In the genomic region with DNA sequence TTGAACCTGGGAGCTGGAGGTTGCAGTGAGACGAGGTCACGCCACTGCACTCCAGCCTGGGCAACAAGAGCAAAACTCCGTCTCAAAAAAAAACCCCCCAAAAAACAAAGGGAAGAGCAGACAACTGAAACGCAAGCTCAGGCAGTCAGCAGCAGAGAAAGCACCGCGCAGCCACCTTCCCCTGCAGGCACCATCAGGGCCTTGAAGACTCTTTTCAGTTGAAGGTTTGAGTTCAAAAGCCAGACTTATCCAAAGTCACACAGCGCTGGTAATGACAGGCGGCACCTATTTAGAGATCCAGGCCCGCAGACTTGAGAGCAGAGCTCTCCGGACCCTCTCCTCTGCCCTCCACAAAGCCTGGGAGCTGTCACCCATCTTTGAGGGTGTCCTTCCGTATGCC, we compare ENCODE assay signal across 22 cellular contexts. TPM values are rescaled to one million over a fixed set of nuclear protein-coding genes. Genes with fewer than 3 reads are reported as not detected.
A peak's percentile ranks its signal among the peaks of the same experiment; 100 is the strongest.
DNase-seq lines count a peak whose midpoint lies in the region; ATAC-seq and TF ChIP-seq lines count a peak whose summit lies in the region.
"Had no signal": no experiment of that assay in that cellular context is flagged by ENCODE, and none has a peak within 500 bp of the region (broad histone marks: within the 10 kb centered on the region; RNA-seq: fewer than 3 reads in every experiment).

No MANE protein-coding gene starts in this region.

- intact Hi-C loops in lower lobe of right lung (cut with DNase I) (no loop called here), gastrocnemius medialis (cut with DNase I; ENCODE audit: low total_unique reads) (loop anchor here (2.0 kb wide), 1 partner anchor 21 kb away; no protein-coding TSS in a partner anchor)

- peak overlapping the region; percentile 53 for H3K27ac ChIP-seq in RWPE1
- H3K27ac ChIP-seq in lower lobe of right lung = peak overlapping the region; percentile 37
- peak overlapping the region; percentile 79 to 100 (median 86) for H3K27ac ChIP-seq in gastrocnemius medialis

- TF ChIP-seq CTCF in RWPE1 (conservative IDR thresholded peaks at IDR 0.05; ENCODE audit: low read depth) (no peak), lower lobe of right lung (IDR thresholded peaks at IDR 0.05) (no peak), gastrocnemius medialis (IDR thresholded peaks at IDR 0.05 in 4 of 5, conservative IDR thresholded peaks at IDR 0.05 in 1 of 5) (no peak)

- in situ Hi-C loops in gastrocnemius medialis (cut with MboI; ENCODE audit: low sequenced_read_pairs in 4 of 4) = no loop called here

- H3K36me3 Mint-ChIP-seq in activated naive CD8-positive, alpha-beta T cell = no peaks in the 10 kb centered on the region
- H3K36me3 Mint-ChIP-seq in activated naive CD8-positive, alpha-beta T cell treated with anti-CD3 and anti-CD28 coated beads, Interleukin-2, amount 50 U/mL, for 24 hours (ENCODE audit: low read depth) = peaks cover 3% of the 10 kb centered on the region

- peaks cover 26% of the 10 kb centered on the region for H3K4me1 Mint-ChIP-seq in activated naive CD8-positive, alpha-beta T cell (ENCODE audit: low read depth)
- H3K4me1 Mint-ChIP-seq in activated naive CD8-positive, alpha-beta T cell treated with anti-CD3 and anti-CD28 coated beads, Interleukin-2, amount 50 U/mL, for 24 hours = peaks cover 26% of the 10 kb centered on the region
- H3K4me1 Mint-ChIP-seq: H9 had no signal

- H3K4me3 ChIP-seq in lower lobe of right lung (no peak overlapping the region), gastrocnemius medialis (no peak overlapping the region)

- POLR2A ChIA-PET in RWPE1 (lab: Yijun Ruan, JAX; ENCODE audit: low non-redundant PET) = no interaction called here

- H3K9me3 ChIP-seq in lower lobe of right lung (no peaks in the 10 kb centered on the region), gastrocnemius medialis (no peaks in the 10 kb centered on the region)
- H3K9me3 ChIP-seq: BE2C had no signal

- DNase-seq in activated naive CD8-positive, alpha-beta T cell treated with anti-CD3 and anti-CD28 coated beads, Interleukin-2, amount 50 U/mL, for 24 hours = no peak
- no peak for DNase-seq in RWPE1 (ENCODE audit: low spot score)
- no peak for DNase-seq in lower lobe of right lung
- no peak for DNase-seq in gastrocnemius medialis
- no peak for DNase-seq in UCSD-AML1 (lab: John Stamatoyannopoulos, UW; ENCODE audit: unreplicated experiment)
- no peak for DNase-seq in NCI-H345 (lab: John Stamatoyannopoulos, UW)
- DNase-seq in NCI-H524 treated with DMSO at 0.1 percent for 48 hours (lab: John Stamatoyannopoulos, UW) = no peak
- DNase-seq: BE2C; CD4-positive, CD25-positive, alpha-beta regulatory T cell; COR-L47; H9; MM.1S; NCI-H1092; NCI-H1436 treated with DMSO at 0.1 percent for 48 hours; NCI-H2029; NCI-H2171; NCI-H446; NCI-H69; SHP77 had no signal

- H3K4me1 ChIP-seq in lower lobe of right lung = peaks cover 61% of the 10 kb centered on the region
- H3K4me1 ChIP-seq in gastrocnemius medialis = peaks cover 41 to 49% of the 10 kb centered on the region in 2 donors
- H3K4me1 ChIP-seq: BE2C had no signal

- TF ChIP-seq POLR2A in gastrocnemius medialis (IDR thresholded peaks at IDR 0.05) = no peak

- H3K4me3 Mint-ChIP-seq in activated naive CD8-positive, alpha-beta T cell = no peak overlapping the region
- H3K4me3 Mint-ChIP-seq in activated naive CD8-positive, alpha-beta T cell treated with anti-CD3 and anti-CD28 coated beads, Interleukin-2, amount 50 U/mL, for 24 hours = no peak overlapping the region
- H3K4me3 Mint-ChIP-seq: CD4-positive, CD25-positive, alpha-beta regulatory T cell; H9 had no signal

- no peaks in the 10 kb centered on the region for H3K9me3 Mint-ChIP-seq in activated naive CD8-positive, alpha-beta T cell (ENCODE audit: low read depth)
- no peaks in the 10 kb centered on the region for H3K9me3 Mint-ChIP-seq in activated naive CD8-positive, alpha-beta T cell treated with anti-CD3 and anti-CD28 coated beads, Interleukin-2, amount 50 U/mL, for 24 hours
- H3K9me3 Mint-ChIP-seq: CD4-positive, CD25-positive, alpha-beta regulatory T cell; H9 had no signal

- ATAC-seq in activated naive CD8-positive, alpha-beta T cell treated with anti-CD3 and anti-CD28 coated beads, Interleukin-2, amount 50 U/mL, for 24 hours = no peak
- ATAC-seq in lower lobe of right lung (no peak), gastrocnemius medialis (no peak)

- no peaks in the 10 kb centered on the region for H3K27me3 ChIP-seq in lower lobe of right lung (ENCODE audit: low read depth)
- H3K27me3 ChIP-seq in gastrocnemius medialis = no peaks in the 10 kb centered on the region
- H3K27me3 ChIP-seq: BE2C had no signal

- peak overlapping the region; percentile 41 for H3K27ac Mint-ChIP-seq in activated naive CD8-positive, alpha-beta T cell
- no peak overlapping the region for H3K27ac Mint-ChIP-seq in activated naive CD8-positive, alpha-beta T cell treated with anti-CD3 and anti-CD28 coated beads, Interleukin-2, amount 50 U/mL, for 24 hours
- H3K27ac Mint-ChIP-seq: CD4-positive, CD25-positive, alpha-beta regulatory T cell had no signal

- no peaks in the 10 kb centered on the region for H3K27me3 Mint-ChIP-seq in activated naive CD8-positive, alpha-beta T cell
- no peaks in the 10 kb centered on the region for H3K27me3 Mint-ChIP-seq in activated naive CD8-positive, alpha-beta T cell treated with anti-CD3 and anti-CD28 coated beads, Interleukin-2, amount 50 U/mL, for 24 hours

- H3K36me3 ChIP-seq in lower lobe of right lung = peaks cover 36% of the 10 kb centered on the region
- H3K36me3 ChIP-seq in gastrocnemius medialis = peaks cover 0 to 19% of the 10 kb centered on the region in 2 donors
- H3K36me3 ChIP-seq: BE2C had no signal

- CTCF ChIA-PET in RWPE1 (lab: Yijun Ruan, JAX) = no interaction called here

RNA-seq across cellular contexts. Expression of a gene that starts 11.1 kb away (rescaled TPM):
- 79.0 TPM for total RNA-seq in lower lobe of right lung
- total RNA-seq in gastrocnemius medialis = 10 to 100 TPM; 24.2 to 43.1 (median 31.2) TPM

RNA-seq across cellular contexts. Expression of a gene that starts 13.0 kb away (rescaled TPM):
- not detected for total RNA-seq in lower lobe of right lung
- total RNA-seq in gastrocnemius medialis = not detected
- total RNA-seq: A172; CD4-positive, CD25-positive, alpha-beta regulatory T cell; H9; LHCN-M2 had no signal

RNA-seq across cellular contexts. Expression of a gene that starts 15.9 kb away (rescaled TPM):
- total RNA-seq in lower lobe of right lung (101 TPM), gastrocnemius medialis (10 to 100 TPM; 20.3 to 56.9 (median 39.3) TPM)

RNA-seq across cellular contexts. Expression of a gene that starts 23.4 kb away (rescaled TPM):
- 8.4 TPM for total RNA-seq in lower lobe of right lung
- 100 to 1,000 TPM in 2 of 4 donors, 10 to 100 TPM in 2; 82.3 to 202 (median 101) TPM for total RNA-seq in gastrocnemius medialis

RNA-seq across cellular contexts. Expression of a gene that starts 29.0 kb away (rescaled TPM):
- total RNA-seq in lower lobe of right lung (1.2 TPM), gastrocnemius medialis (1 to 10 TPM; 1.2 to 7.4 (median 4.1) TPM)
- total RNA-seq: A172 had no signal
